Comparison of ENCODE assay signal across 8 cellular contexts in genomic region chr2:176814740-176815367, GRCh38.
DNase-seq lines count a peak whose midpoint lies in the region; TF ChIP-seq lines count a peak whose summit lies in the region.

No MANE protein-coding gene starts in this region.

- no peaks in the 10 kb centered on the region for H3K9me3 ChIP-seq in Peyer's patch

- H3K27ac ChIP-seq in HL-60 (replicated peaks) (no peak overlapping the region), Peyer's patch (no peak overlapping the region)

- H3K4me3 ChIP-seq in HL-60 (replicated peaks; ENCODE audit: insufficient read depth, low read length), result no peak overlapping the region
- no peak overlapping the region for H3K4me3 ChIP-seq in Peyer's patch
- no peak overlapping the region for H3K4me3 ChIP-seq in epithelial cell of esophagus (ENCODE audit: low read length)
- no peak overlapping the region for H3K4me3 ChIP-seq in retinal pigment epithelial cell (ENCODE audit: low read length)

- H3K4me1 ChIP-seq in Peyer's patch, result no peaks in the 10 kb centered on the region

- no peak for TF ChIP-seq POLR2A in Peyer's patch (IDR thresholded peaks at IDR 0.05)

- TF ChIP-seq CTCF in HL-60 (IDR thresholded peaks at IDR 0.05; ENCODE audit: insufficient read depth, low read length), result peak; percentile 7
- TF ChIP-seq CTCF in Peyer's patch (IDR thresholded peaks at IDR 0.05), result peak in 5 of 6 experiments; percentile 13 to 55 (median 48)
- peak; percentile 41 for TF ChIP-seq CTCF in epithelial cell of esophagus (IDR thresholded peaks at IDR 0.05; ENCODE audit: insufficient read depth, low read depth, low read length, missing control alignments)
- TF ChIP-seq CTCF in retinal pigment epithelial cell (conservative IDR thresholded peaks at IDR 0.05; ENCODE audit: low read depth, low read length), result peak; percentile 35

- no peaks in the 10 kb centered on the region for H3K36me3 ChIP-seq in Peyer's patch

- DNase-seq in A172 (ENCODE audit: low spot score), result peak; percentile 38
- peak; percentile 24 for DNase-seq in EH (ENCODE audit: low read depth)
- DNase-seq in HL-60 (ENCODE audit: low read depth in 1 of 2, low spot score in 1 of 2), result no peak
- DNase-seq in Peyer's patch, result no peak
- DNase-seq in epithelial cell of esophagus (ENCODE audit: low read depth), result peak; percentile 20
- DNase-seq in retinal pigment epithelial cell (ENCODE audit: low read depth), result no peak
- DNase-seq in occipital lobe (lab: John Stamatoyannopoulos, UW), result no peak
- no peak for DNase-seq in T1000 (lab: John Stamatoyannopoulos, UW)

- H3K27me3 ChIP-seq in HL-60 (ENCODE audit: insufficient read depth, poor library complexity, severe bottlenecking) (peaks cover 2% of the 10 kb centered on the region), Peyer's patch (no peaks in the 10 kb centered on the region)

Comparison
In these comparisons a context has a peak if more than half of its experiments do, and no peak if none do; other contexts are left out.
1. DNase-seq: peak in A172 (single experiment), EH (single experiment) and epithelial cell of esophagus (single experiment); none in HL-60 (0 of 2), Peyer's patch (0 of 3), retinal pigment epithelial cell (single experiment), occipital lobe (single experiment) and T1000 (single experiment).
2. Peak in every context shown above with its lines, with median percentiles within 50 percentile points of each other: CTCF ChIP-seq.